9 cellular contexts compared by ENCODE assay signal in the genomic region with DNA sequence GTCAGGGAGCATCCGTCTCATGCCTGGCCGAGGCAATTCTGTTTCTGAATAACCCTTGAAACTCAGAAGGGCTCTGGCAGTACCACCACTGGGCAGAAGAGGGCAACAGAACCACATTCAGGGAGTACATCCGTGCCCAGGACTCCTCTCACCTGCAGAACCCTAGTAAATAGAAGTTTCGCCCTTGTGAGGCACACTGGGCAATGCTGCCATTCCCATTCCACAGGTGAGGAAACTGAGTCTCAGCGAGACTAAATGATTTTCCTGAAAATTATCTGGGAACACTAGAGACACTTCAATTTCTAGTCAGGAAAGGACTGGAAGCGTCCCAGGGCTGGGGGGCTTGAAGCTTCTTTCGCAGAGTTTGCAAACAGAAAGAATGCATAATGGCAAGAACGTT.
A peak's percentile ranks its signal among the peaks of the same experiment; 100 is the strongest.
DNase-seq lines count a peak whose midpoint lies in the region; ATAC-seq, FAIRE-seq and TF ChIP-seq lines count a peak whose summit lies in the region.
"Had no signal": no experiment of that assay in that cellular context is flagged by ENCODE, and none has a peak within 500 bp of the region (broad histone marks: within the 10 kb centered on the region; RNA-seq: fewer than 3 reads in every experiment).

No MANE protein-coding gene starts in this region.

- H3K27me3 ChIP-seq in bronchial epithelial cell (ENCODE audit: control insufficient read depth, insufficient read depth, low read length): peaks cover 5% of the 10 kb centered on the region
- H3K27me3 ChIP-seq: BLaER1 had no signal

- H3K9me3 Mint-ChIP-seq in WTC11: no peaks in the 10 kb centered on the region

- H3K4me3 Mint-ChIP-seq in WTC11: no peak overlapping the region

- peaks cover 9% of the 10 kb centered on the region for H3K4me1 Mint-ChIP-seq in WTC11

- H3K36me3 Mint-ChIP-seq in WTC11: no peaks in the 10 kb centered on the region

- POLR2A ChIA-PET in WTC11 (lab: Charles Lee): interaction anchor here (0.6 kb wide), 1 partner anchor 219 kb away, joined by 6 read pairs; no protein-coding TSS in a partner anchor

- H3K4me3 ChIP-seq in bronchial epithelial cell (ENCODE audit: low read depth, low read length): no peak overlapping the region
- H3K4me3 ChIP-seq: BLaER1 had no signal

- H3K36me3 ChIP-seq in bronchial epithelial cell (ENCODE audit: control insufficient read depth, insufficient read depth, low read length): no peaks in the 10 kb centered on the region
- H3K36me3 ChIP-seq: BLaER1 had no signal

- H3K27ac Mint-ChIP-seq in WTC11: no peak overlapping the region

- no peaks in the 10 kb centered on the region for H3K27me3 Mint-ChIP-seq in WTC11 (ENCODE audit: low read depth)

- TF ChIP-seq CTCF in WTC11 (IDR thresholded peaks at IDR 0.05) (peak; percentile 79), bronchial epithelial cell (IDR thresholded peaks at IDR 0.05; ENCODE audit: insufficient read depth, low read length, severe bottlenecking) (peak; percentile 91)

- FAIRE-seq in bronchial epithelial cell (lab: Jason Lieb, UNC): peak; percentile 50

- DNase-seq in DMS153 (lab: John Stamatoyannopoulos, UW): peak; percentile 32
- no peak for DNase-seq in DMS153 treated with DMSO at 0.1 percent for 48 hours (lab: John Stamatoyannopoulos, UW; ENCODE audit: unreplicated experiment)
- peak; percentile 59 for DNase-seq in NCI-H2107 treated with DMSO at 0.1 percent for 48 hours (lab: John Stamatoyannopoulos, UW; ENCODE audit: unreplicated experiment)
- DNase-seq in WTC11 (ENCODE audit: low spot score): peak; percentile 85
- peak; percentile 66 for DNase-seq in bronchial epithelial cell (ENCODE audit: low read depth)
- DNase-seq in kidney glomerular epithelial cell (lab: John Stamatoyannopoulos, UW): peak; percentile 56
- peak; percentile 60 to 70 for DNase-seq in stimulated activated CD4-positive, alpha-beta T cell treated with anti-CD3 and anti-CD28 coated beads, Interleukin-4, amount 100 ng/mL, for 48 hours (ENCODE audit: low read depth in 2 of 2)

- CTCF ChIA-PET in WTC11 (lab: Charles Lee): interaction anchor here (0.6 to 4.4 kb wide), 18 partner anchors 8 to 269 kb away, joined by 3 to 42 read pairs (median 5); a partner anchor contains a TSS

- ATAC-seq in HG02610 (IDR thresholded peaks at IDR 0.05; ENCODE audit: unreplicated experiment) (peak; percentile 92), WTC11 (peak; percentile 97; the same call in 1 of the 2 replicates)

TF ChIP-seq in WTC11, 78 proteins besides CTCF, POLR2A, EP300 and RAD21:
- TF ChIP-seq TP53 (CRISPR knock-in tag; IDR thresholded peaks at IDR 0.05) (no peak), GRHL2 (CRISPR knock-in tag; IDR thresholded peaks at IDR 0.05; ENCODE audit: insufficient replicate concordance, severe bottlenecking) (no peak), ZNF423 (CRISPR knock-in tag; IDR thresholded peaks at IDR 0.05) (no peak), GTF2I (CRISPR knock-in tag; conservative IDR thresholded peaks at IDR 0.05) (peak; percentile 65), RORB (CRISPR knock-in tag; IDR thresholded peaks at IDR 0.05) (no peak), FOXK1 (CRISPR knock-in tag; IDR thresholded peaks at IDR 0.05) (no peak)
- TF ChIP-seq, protein P1, sequence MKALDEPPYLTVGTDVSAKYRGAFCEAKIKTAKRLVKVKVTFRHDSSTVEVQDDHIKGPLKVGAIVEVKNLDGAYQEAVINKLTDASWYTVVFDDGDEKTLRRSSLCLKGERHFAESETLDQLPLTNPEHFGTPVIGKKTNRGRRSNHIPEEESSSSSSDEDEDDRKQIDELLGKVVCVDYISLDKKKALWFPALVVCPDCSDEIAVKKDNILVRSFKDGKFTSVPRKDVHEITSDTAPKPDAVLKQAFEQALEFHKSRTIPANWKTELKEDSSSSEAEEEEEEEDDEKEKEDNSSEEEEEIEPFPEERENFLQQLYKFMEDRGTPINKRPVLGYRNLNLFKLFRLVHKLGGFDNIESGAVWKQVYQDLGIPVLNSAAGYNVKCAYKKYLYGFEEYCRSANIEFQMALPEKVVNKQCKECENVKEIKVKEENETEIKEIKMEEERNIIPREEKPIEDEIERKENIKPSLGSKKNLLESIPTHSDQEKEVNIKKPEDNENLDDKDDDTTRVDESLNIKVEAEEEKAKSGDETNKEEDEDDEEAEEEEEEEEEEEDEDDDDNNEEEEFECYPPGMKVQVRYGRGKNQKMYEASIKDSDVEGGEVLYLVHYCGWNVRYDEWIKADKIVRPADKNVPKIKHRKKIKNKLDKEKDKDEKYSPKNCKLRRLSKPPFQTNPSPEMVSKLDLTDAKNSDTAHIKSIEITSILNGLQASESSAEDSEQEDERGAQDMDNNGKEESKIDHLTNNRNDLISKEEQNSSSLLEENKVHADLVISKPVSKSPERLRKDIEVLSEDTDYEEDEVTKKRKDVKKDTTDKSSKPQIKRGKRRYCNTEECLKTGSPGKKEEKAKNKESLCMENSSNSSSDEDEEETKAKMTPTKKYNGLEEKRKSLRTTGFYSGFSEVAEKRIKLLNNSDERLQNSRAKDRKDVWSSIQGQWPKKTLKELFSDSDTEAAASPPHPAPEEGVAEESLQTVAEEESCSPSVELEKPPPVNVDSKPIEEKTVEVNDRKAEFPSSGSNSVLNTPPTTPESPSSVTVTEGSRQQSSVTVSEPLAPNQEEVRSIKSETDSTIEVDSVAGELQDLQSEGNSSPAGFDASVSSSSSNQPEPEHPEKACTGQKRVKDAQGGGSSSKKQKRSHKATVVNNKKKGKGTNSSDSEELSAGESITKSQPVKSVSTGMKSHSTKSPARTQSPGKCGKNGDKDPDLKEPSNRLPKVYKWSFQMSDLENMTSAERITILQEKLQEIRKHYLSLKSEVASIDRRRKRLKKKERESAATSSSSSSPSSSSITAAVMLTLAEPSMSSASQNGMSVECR (CRISPR knock-in tag; IDR thresholded peaks at IDR 0.05; ENCODE audit: borderline replicate concordance): no peak
- TF ChIP-seq, protein P2, sequence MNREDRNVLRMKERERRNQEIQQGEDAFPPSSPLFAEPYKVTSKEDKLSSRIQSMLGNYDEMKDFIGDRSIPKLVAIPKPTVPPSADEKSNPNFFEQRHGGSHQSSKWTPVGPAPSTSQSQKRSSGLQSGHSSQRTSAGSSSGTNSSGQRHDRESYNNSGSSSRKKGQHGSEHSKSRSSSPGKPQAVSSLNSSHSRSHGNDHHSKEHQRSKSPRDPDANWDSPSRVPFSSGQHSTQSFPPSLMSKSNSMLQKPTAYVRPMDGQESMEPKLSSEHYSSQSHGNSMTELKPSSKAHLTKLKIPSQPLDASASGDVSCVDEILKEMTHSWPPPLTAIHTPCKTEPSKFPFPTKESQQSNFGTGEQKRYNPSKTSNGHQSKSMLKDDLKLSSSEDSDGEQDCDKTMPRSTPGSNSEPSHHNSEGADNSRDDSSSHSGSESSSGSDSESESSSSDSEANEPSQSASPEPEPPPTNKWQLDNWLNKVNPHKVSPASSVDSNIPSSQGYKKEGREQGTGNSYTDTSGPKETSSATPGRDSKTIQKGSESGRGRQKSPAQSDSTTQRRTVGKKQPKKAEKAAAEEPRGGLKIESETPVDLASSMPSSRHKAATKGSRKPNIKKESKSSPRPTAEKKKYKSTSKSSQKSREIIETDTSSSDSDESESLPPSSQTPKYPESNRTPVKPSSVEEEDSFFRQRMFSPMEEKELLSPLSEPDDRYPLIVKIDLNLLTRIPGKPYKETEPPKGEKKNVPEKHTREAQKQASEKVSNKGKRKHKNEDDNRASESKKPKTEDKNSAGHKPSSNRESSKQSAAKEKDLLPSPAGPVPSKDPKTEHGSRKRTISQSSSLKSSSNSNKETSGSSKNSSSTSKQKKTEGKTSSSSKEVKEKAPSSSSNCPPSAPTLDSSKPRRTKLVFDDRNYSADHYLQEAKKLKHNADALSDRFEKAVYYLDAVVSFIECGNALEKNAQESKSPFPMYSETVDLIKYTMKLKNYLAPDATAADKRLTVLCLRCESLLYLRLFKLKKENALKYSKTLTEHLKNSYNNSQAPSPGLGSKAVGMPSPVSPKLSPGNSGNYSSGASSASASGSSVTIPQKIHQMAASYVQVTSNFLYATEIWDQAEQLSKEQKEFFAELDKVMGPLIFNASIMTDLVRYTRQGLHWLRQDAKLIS (CRISPR knock-in tag; IDR thresholded peaks at IDR 0.05; ENCODE audit: borderline replicate concordance): no peak
- TF ChIP-seq, protein P3, sequence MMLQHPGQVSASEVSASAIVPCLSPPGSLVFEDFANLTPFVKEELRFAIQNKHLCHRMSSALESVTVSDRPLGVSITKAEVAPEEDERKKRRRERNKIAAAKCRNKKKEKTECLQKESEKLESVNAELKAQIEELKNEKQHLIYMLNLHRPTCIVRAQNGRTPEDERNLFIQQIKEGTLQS (CRISPR knock-in tag; conservative IDR thresholded peaks at IDR 0.05): no peak
